In the genomic region with DNA sequence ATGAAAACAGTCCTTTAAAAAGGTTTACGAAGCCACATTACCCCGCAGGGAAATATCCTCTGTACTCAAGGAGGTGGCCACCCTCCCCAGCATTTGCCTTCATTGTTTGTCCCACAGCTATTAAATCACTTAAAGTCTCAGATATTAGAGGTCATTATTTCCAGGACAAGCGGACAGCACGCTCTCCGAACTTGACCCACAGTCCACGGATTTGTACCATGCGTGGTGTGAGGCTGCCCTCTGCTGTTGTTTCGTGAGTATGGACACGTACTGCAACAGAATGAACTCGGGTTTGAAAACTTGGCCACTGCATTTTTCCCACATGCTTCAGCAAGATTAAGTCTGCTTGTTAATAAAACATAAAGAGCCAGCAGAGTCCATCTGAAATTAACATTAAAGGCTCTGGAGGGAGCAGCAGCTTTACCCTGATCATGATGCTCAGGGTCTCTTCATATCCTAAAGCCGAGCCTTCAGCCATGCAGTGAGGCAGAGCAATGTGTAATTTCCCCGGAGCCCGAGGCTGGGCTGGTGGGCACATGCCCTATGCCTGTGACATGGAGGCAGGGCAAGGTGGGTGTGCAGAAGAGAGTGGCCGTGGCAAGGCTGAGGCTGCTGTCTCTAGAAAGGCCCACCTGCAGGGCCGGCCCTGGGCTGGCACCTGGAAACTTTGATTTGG, we compare ENCODE assay signal across 1 cellular context.
TF ChIP-seq lines count a peak whose summit lies in the region.

No MANE protein-coding gene starts in this region.

TF ChIP-seq in WTC11, 78 proteins besides CTCF, POLR2A, EP300 and RAD21 (continued from another document):
- TF ChIP-seq, protein P1, sequence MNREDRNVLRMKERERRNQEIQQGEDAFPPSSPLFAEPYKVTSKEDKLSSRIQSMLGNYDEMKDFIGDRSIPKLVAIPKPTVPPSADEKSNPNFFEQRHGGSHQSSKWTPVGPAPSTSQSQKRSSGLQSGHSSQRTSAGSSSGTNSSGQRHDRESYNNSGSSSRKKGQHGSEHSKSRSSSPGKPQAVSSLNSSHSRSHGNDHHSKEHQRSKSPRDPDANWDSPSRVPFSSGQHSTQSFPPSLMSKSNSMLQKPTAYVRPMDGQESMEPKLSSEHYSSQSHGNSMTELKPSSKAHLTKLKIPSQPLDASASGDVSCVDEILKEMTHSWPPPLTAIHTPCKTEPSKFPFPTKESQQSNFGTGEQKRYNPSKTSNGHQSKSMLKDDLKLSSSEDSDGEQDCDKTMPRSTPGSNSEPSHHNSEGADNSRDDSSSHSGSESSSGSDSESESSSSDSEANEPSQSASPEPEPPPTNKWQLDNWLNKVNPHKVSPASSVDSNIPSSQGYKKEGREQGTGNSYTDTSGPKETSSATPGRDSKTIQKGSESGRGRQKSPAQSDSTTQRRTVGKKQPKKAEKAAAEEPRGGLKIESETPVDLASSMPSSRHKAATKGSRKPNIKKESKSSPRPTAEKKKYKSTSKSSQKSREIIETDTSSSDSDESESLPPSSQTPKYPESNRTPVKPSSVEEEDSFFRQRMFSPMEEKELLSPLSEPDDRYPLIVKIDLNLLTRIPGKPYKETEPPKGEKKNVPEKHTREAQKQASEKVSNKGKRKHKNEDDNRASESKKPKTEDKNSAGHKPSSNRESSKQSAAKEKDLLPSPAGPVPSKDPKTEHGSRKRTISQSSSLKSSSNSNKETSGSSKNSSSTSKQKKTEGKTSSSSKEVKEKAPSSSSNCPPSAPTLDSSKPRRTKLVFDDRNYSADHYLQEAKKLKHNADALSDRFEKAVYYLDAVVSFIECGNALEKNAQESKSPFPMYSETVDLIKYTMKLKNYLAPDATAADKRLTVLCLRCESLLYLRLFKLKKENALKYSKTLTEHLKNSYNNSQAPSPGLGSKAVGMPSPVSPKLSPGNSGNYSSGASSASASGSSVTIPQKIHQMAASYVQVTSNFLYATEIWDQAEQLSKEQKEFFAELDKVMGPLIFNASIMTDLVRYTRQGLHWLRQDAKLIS (CRISPR knock-in tag; IDR thresholded peaks at IDR 0.05; ENCODE audit: borderline replicate concordance): no peak
- no peak for TF ChIP-seq ZNF121 (CRISPR knock-in tag; IDR thresholded peaks at IDR 0.05)
- TF ChIP-seq GABPB1 (CRISPR knock-in tag; IDR thresholded peaks at IDR 0.05): no peak; the same call in 1 of the 2 replicates
- TF ChIP-seq, protein P2, sequence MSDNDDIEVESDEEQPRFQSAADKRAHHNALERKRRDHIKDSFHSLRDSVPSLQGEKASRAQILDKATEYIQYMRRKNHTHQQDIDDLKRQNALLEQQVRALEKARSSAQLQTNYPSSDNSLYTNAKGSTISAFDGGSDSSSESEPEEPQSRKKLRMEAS (CRISPR knock-in tag; IDR thresholded peaks at IDR 0.05): no peak
- no peak for TF ChIP-seq IRF2 (CRISPR knock-in tag; IDR thresholded peaks at IDR 0.05; ENCODE audit: borderline replicate concordance, low read depth)
- TF ChIP-seq, protein P3, sequence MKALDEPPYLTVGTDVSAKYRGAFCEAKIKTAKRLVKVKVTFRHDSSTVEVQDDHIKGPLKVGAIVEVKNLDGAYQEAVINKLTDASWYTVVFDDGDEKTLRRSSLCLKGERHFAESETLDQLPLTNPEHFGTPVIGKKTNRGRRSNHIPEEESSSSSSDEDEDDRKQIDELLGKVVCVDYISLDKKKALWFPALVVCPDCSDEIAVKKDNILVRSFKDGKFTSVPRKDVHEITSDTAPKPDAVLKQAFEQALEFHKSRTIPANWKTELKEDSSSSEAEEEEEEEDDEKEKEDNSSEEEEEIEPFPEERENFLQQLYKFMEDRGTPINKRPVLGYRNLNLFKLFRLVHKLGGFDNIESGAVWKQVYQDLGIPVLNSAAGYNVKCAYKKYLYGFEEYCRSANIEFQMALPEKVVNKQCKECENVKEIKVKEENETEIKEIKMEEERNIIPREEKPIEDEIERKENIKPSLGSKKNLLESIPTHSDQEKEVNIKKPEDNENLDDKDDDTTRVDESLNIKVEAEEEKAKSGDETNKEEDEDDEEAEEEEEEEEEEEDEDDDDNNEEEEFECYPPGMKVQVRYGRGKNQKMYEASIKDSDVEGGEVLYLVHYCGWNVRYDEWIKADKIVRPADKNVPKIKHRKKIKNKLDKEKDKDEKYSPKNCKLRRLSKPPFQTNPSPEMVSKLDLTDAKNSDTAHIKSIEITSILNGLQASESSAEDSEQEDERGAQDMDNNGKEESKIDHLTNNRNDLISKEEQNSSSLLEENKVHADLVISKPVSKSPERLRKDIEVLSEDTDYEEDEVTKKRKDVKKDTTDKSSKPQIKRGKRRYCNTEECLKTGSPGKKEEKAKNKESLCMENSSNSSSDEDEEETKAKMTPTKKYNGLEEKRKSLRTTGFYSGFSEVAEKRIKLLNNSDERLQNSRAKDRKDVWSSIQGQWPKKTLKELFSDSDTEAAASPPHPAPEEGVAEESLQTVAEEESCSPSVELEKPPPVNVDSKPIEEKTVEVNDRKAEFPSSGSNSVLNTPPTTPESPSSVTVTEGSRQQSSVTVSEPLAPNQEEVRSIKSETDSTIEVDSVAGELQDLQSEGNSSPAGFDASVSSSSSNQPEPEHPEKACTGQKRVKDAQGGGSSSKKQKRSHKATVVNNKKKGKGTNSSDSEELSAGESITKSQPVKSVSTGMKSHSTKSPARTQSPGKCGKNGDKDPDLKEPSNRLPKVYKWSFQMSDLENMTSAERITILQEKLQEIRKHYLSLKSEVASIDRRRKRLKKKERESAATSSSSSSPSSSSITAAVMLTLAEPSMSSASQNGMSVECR (CRISPR knock-in tag; IDR thresholded peaks at IDR 0.05; ENCODE audit: borderline replicate concordance): no peak
- TF ChIP-seq ZBTB21 (CRISPR knock-in tag; IDR thresholded peaks at IDR 0.05; ENCODE audit: borderline replicate concordance): no peak
- TF ChIP-seq, protein P4, sequence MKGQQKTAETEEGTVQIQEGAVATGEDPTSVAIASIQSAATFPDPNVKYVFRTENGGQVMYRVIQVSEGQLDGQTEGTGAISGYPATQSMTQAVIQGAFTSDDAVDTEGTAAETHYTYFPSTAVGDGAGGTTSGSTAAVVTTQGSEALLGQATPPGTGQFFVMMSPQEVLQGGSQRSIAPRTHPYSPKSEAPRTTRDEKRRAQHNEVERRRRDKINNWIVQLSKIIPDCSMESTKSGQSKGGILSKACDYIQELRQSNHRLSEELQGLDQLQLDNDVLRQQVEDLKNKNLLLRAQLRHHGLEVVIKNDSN (CRISPR knock-in tag; IDR thresholded peaks at IDR 0.05): no peak
- no peak for TF ChIP-seq TEAD1 (CRISPR knock-in tag; IDR thresholded peaks at IDR 0.05)
- TF ChIP-seq, protein P5, sequence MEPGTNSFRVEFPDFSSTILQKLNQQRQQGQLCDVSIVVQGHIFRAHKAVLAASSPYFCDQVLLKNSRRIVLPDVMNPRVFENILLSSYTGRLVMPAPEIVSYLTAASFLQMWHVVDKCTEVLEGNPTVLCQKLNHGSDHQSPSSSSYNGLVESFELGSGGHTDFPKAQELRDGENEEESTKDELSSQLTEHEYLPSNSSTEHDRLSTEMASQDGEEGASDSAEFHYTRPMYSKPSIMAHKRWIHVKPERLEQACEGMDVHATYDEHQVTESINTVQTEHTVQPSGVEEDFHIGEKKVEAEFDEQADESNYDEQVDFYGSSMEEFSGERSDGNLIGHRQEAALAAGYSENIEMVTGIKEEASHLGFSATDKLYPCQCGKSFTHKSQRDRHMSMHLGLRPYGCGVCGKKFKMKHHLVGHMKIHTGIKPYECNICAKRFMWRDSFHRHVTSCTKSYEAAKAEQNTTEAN (CRISPR knock-in tag; IDR thresholded peaks at IDR 0.05): no peak
- TF ChIP-seq, protein P6, sequence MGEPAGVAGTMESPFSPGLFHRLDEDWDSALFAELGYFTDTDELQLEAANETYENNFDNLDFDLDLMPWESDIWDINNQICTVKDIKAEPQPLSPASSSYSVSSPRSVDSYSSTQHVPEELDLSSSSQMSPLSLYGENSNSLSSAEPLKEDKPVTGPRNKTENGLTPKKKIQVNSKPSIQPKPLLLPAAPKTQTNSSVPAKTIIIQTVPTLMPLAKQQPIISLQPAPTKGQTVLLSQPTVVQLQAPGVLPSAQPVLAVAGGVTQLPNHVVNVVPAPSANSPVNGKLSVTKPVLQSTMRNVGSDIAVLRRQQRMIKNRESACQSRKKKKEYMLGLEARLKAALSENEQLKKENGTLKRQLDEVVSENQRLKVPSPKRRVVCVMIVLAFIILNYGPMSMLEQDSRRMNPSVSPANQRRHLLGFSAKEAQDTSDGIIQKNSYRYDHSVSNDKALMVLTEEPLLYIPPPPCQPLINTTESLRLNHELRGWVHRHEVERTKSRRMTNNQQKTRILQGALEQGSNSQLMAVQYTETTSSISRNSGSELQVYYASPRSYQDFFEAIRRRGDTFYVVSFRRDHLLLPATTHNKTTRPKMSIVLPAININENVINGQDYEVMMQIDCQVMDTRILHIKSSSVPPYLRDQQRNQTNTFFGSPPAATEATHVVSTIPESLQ (CRISPR knock-in tag; IDR thresholded peaks at IDR 0.05): no peak
- TF ChIP-seq PRRX2 (CRISPR knock-in tag; IDR thresholded peaks at IDR 0.05): no peak
